In genomic region chr11:60634151-60634550, GRCh38 we compare ENCODE assay signal across 11 cellular contexts.
A peak's percentile ranks its signal among the peaks of the same experiment; 100 is the strongest.
DNase-seq lines count a peak whose midpoint lies in the region; ATAC-seq and TF ChIP-seq lines count a peak whose summit lies in the region.
"Had no signal": no experiment of that assay in that cellular context is flagged by ENCODE, and none has a peak within 500 bp of the region (broad histone marks: within the 10 kb centered on the region; RNA-seq: fewer than 3 reads in every experiment).

No MANE protein-coding gene starts in this region.

- peak; percentile 61 for ATAC-seq in HG02885 (IDR thresholded peaks at IDR 0.05; ENCODE audit: poor library complexity, unreplicated experiment)
- no peak for ATAC-seq in sciatic nerve

- peaks cover 26% of the 10 kb centered on the region for H3K27me3 Mint-ChIP-seq in MCF 10A (ENCODE audit: insufficient read depth, unreplicated experiment)
- H3K27me3 Mint-ChIP-seq in type B pancreatic cell, result no peaks in the 10 kb centered on the region

- intact Hi-C loops in MCF 10A (cut with micrococcal nuclease) (no loop called here), breast epithelium (cut with DNase I; ENCODE audit: low total_unique reads) (no loop called here), sciatic nerve (cut with DNase I) (no loop called here)

- no peak for TF ChIP-seq POLR2A in breast epithelium (IDR thresholded peaks at IDR 0.05)

- H3K4me1 Mint-ChIP-seq in MCF 10A (ENCODE audit: insufficient read depth, unreplicated experiment), result no peaks in the 10 kb centered on the region
- no peaks in the 10 kb centered on the region for H3K4me1 Mint-ChIP-seq in type B pancreatic cell (ENCODE audit: unreplicated experiment)
- H3K4me1 Mint-ChIP-seq: CD8-positive, alpha-beta memory T cell; central memory CD8-positive, alpha-beta T cell had no signal

- H3K36me3 ChIP-seq in breast epithelium (no peaks in the 10 kb centered on the region), SJCRH30 (no peaks in the 10 kb centered on the region)
- H3K36me3 ChIP-seq: spleen had no signal

- CTCF ChIA-PET in MCF 10A (lab: Yijun Ruan, JAX), result interaction anchor here (0.6 to 6.1 kb wide), 7 partner anchors 9 to 864 kb away, joined by 3 to 32 read pairs (median 4); no protein-coding TSS in a partner anchor

- no peak overlapping the region for H3K27ac Mint-ChIP-seq in MCF 10A (ENCODE audit: low read depth, unreplicated experiment)
- H3K27ac Mint-ChIP-seq in type B pancreatic cell, result no peak overlapping the region
- H3K27ac Mint-ChIP-seq: CD8-positive, alpha-beta memory T cell had no signal

- BruUV-seq in MCF 10A (replicated peaks; lab: Mats Ljungman, UMichigan), result no TSS peak

- H3K4me1 ChIP-seq in breast epithelium (no peaks in the 10 kb centered on the region), SJCRH30 (no peaks in the 10 kb centered on the region)

- POLR2A ChIA-PET in MCF 10A (lab: Yijun Ruan, JAX), result no interaction called here

- H3K27me3 ChIP-seq in breast epithelium, result no peaks in the 10 kb centered on the region
- H3K27me3 ChIP-seq in SJCRH30, result no peaks in the 10 kb centered on the region

- TF ChIP-seq CTCF in MCF 10A (IDR thresholded peaks at IDR 0.05; ENCODE audit: unreplicated experiment), result peak; percentile 20
- TF ChIP-seq CTCF in breast epithelium (IDR thresholded peaks at IDR 0.05), result no peak
- TF ChIP-seq CTCF in type B pancreatic cell (conservative IDR thresholded peaks at IDR 0.05), result peak; percentile 55

- no peak overlapping the region for H3K27ac ChIP-seq in breast epithelium
- H3K27ac ChIP-seq in SJCRH30, result no peak overlapping the region
- H3K27ac ChIP-seq: spleen had no signal

- H3K4me3 Mint-ChIP-seq in MCF 10A (ENCODE audit: unreplicated experiment), result no peak overlapping the region
- H3K4me3 Mint-ChIP-seq in type B pancreatic cell, result no peak overlapping the region
- H3K4me3 Mint-ChIP-seq: CD8-positive, alpha-beta memory T cell; central memory CD8-positive, alpha-beta T cell had no signal

- H3K9me3 Mint-ChIP-seq in MCF 10A (ENCODE audit: unreplicated experiment) (no peaks in the 10 kb centered on the region), type B pancreatic cell (no peaks in the 10 kb centered on the region)
- H3K9me3 Mint-ChIP-seq: central memory CD8-positive, alpha-beta T cell had no signal

- no peak overlapping the region for H3K4me3 ChIP-seq in breast epithelium
- H3K4me3 ChIP-seq in SJCRH30, result no peak overlapping the region
- H3K4me3 ChIP-seq: spleen had no signal

- DNase-seq in MCF 10A (ENCODE audit: unreplicated experiment), result no peak
- DNase-seq in breast epithelium (ENCODE audit: low spot score in 2 of 2), result no peak
- DNase-seq in SJCRH30, result peak; percentile 7 to 30
- DNase-seq in type B pancreatic cell (ENCODE audit: extremely low spot score, unreplicated experiment), result no peak
- DNase-seq in ureter (ENCODE audit: low spot score), result no peak
- DNase-seq in cerebellum (ENCODE audit: low spot score), result no peak
- DNase-seq in sciatic nerve (ENCODE audit: low spot score), result no peak
- DNase-seq: CD8-positive, alpha-beta memory T cell; spleen had no signal

- H3K9me3 ChIP-seq in breast epithelium, result peaks cover 0 to 8% of the 10 kb centered on the region in 2 donors
- H3K9me3 ChIP-seq in SJCRH30 (replicated peaks), result no peaks in the 10 kb centered on the region

- H3K36me3 Mint-ChIP-seq in MCF 10A (ENCODE audit: insufficient read depth, unreplicated experiment) (no peaks in the 10 kb centered on the region), type B pancreatic cell (no peaks in the 10 kb centered on the region)
- H3K36me3 Mint-ChIP-seq: CD8-positive, alpha-beta memory T cell had no signal

Comparison
In these comparisons a context has a peak if more than half of its experiments do, and no peak if none do; other contexts are left out.
1. CTCF ChIP-seq: peak in MCF 10A (single experiment) and type B pancreatic cell (single experiment); none in breast epithelium (0 of 3).
2. DNase-seq: peak in SJCRH30 (2 of 2); none in MCF 10A (single experiment), breast epithelium (0 of 2), type B pancreatic cell (single experiment), ureter (single experiment), cerebellum (single experiment) and sciatic nerve (single experiment).